ENCODE assay signal across 8 cellular contexts in the genomic region with DNA sequence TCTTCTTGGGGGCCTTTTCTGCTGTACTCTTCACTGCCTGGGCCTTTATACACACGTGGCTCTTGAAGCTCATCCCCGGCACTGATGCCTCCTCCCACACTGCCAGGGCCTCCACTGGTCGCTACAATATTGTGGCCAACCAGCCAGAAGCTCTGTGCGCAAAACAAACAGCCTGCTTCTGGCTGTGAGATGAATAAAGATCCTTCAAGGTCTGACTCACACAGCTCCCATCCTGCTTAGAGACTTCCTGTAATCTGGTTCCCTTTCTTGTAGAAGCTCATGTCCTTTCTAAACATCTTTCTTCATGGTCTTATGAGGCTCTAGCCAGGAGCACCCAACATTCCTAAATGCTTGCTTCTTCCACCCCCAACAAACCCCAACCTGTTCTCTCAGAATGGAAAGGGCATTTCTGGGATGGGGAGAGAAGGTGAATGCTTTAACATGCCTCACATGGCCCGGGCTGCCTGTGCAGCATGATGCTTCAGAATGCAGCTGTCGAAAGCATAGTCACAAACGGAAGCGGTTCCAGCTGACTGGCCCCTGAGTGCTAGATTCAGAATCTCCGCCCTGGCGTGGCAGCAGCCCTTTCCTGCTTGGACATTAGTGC. TPM values are rescaled to one million over a fixed set of nuclear protein-coding genes. Genes with fewer than 3 reads are reported as not detected.
A peak's percentile ranks its signal among the peaks of the same experiment; 100 is the strongest.
DNase-seq lines count a peak whose midpoint lies in the region; ATAC-seq and TF ChIP-seq lines count a peak whose summit lies in the region.

No MANE protein-coding gene starts in this region.

- DNase-seq in DND-41 (no peak), coronary artery (ENCODE audit: low spot score) (no peak), transverse colon (peak; percentile 58)
- no peak for DNase-seq in NK-92 treated with Interleukin-12 subunit alpha and Interleukin-12 subunit beta, amount 100 ng/mL, for 24 hours (lab: John Stamatoyannopoulos, UW)

- in situ Hi-C loops in transverse colon (cut with MboI; ENCODE audit: low pct_ligation_motif_present in 1 of 4, low pct_unique_long_range_greater_than_20kb in 1 of 4, low sequenced_read_pairs in 3 of 4): no loop called here

- H3K9ac ChIP-seq in DND-41 (ENCODE audit: low read depth, low read length): no peak overlapping the region
- no peak overlapping the region for H3K9ac ChIP-seq in mucosa of rectum (ENCODE audit: low read depth in 1 of 2, low read length in 2 of 2)

- H4K20me1 ChIP-seq in DND-41 (ENCODE audit: insufficient read depth, low read length): no peaks in the 10 kb centered on the region

- peak; percentile 24 for TF ChIP-seq EP300 in transverse colon (IDR thresholded peaks at IDR 0.05; ENCODE audit: low read depth)

- ATAC-seq in DND-41 (ENCODE audit: insufficient read depth, low read depth): peak; percentile 48
- ATAC-seq in GM19351 (IDR thresholded peaks at IDR 0.05; ENCODE audit: unreplicated experiment): peak; percentile 93
- ATAC-seq in HG03378 (IDR thresholded peaks at IDR 0.05; ENCODE audit: unreplicated experiment): peak; percentile 94
- peak; percentile 93 for ATAC-seq in SK-N-SH treated with all-trans-retinoic acid at 6 μM for 48 hours

- H3K9me3 ChIP-seq in DND-41 (ENCODE audit: insufficient read depth, low read length, severe bottlenecking): no peaks in the 10 kb centered on the region
- no peaks in the 10 kb centered on the region for H3K9me3 ChIP-seq in mucosa of rectum (ENCODE audit: control insufficient read depth in 2 of 2, low read length in 2 of 2)
- no peaks in the 10 kb centered on the region for H3K9me3 ChIP-seq in transverse colon

- TF ChIP-seq CTCF in DND-41 (IDR thresholded peaks at IDR 0.05; ENCODE audit: borderline replicate concordance, extremely low read depth, low read length, poor library complexity, severe bottlenecking) (no peak), coronary artery (IDR thresholded peaks at IDR 0.05) (no peak), transverse colon (IDR thresholded peaks at IDR 0.05) (no peak)

- no peaks in the 10 kb centered on the region for H3K4me1 ChIP-seq in DND-41 (ENCODE audit: insufficient read depth, low read length)
- peaks cover 6 to 7% of the 10 kb centered on the region in 2 donors for H3K4me1 ChIP-seq in mucosa of rectum (ENCODE audit: control insufficient read depth in 2 of 2, insufficient read depth in 2 of 2, low read length in 2 of 2)
- peaks cover 25 to 67% (median 44%) of the 10 kb centered on the region in 4 donors for H3K4me1 ChIP-seq in transverse colon

- peaks cover 16% of the 10 kb centered on the region for H3K27me3 ChIP-seq in DND-41 (ENCODE audit: insufficient read depth, low read length, poor library complexity)
- H3K27me3 ChIP-seq in mucosa of rectum (ENCODE audit: control insufficient read depth in 2 of 2, insufficient read depth in 2 of 2, low read length in 2 of 2): no peaks in the 10 kb centered on the region
- H3K27me3 ChIP-seq in transverse colon: no peaks in the 10 kb centered on the region

- no peak overlapping the region for H2AFZ ChIP-seq in DND-41 (ENCODE audit: low read depth, low read length)

- no peaks in the 10 kb centered on the region for H3K79me2 ChIP-seq in DND-41 (ENCODE audit: insufficient read depth, low read length)

- H3K27ac ChIP-seq in DND-41 (ENCODE audit: low read length) (no peak overlapping the region), coronary artery (peak overlapping the region; percentile 79 to 94), mucosa of rectum (ENCODE audit: low read depth in 2 of 2, low read length in 2 of 2) (peak overlapping the region; percentile 33 to 61), transverse colon (peak overlapping the region; percentile 77 to 95 (median 87))

- no peak for TF ChIP-seq POLR2A in transverse colon (IDR thresholded peaks at IDR 0.05)

- WGBS in transverse colon (ENCODE audit: low coverage in 1 of 2), 2 donors: 33 to 36% methylated on average over 1 to 10 of the region's 10 CpGs

- H3K4me3 ChIP-seq in DND-41 (ENCODE audit: low read depth in 1 of 2, low read length in 2 of 2): no peak overlapping the region
- peak overlapping the region; percentile 29 for H3K4me3 ChIP-seq in coronary artery
- no peak overlapping the region for H3K4me3 ChIP-seq in mucosa of rectum (ENCODE audit: low read length in 2 of 2)
- no peak overlapping the region for H3K4me3 ChIP-seq in transverse colon

- H3K36me3 ChIP-seq in DND-41 (ENCODE audit: insufficient read depth, low read length) (no peaks in the 10 kb centered on the region), mucosa of rectum (ENCODE audit: control insufficient read depth in 2 of 2, insufficient read depth in 2 of 2, low read length in 2 of 2) (no peaks in the 10 kb centered on the region), transverse colon (no peaks in the 10 kb centered on the region)

- intact Hi-C loops in transverse colon (cut with DNase I; ENCODE audit: low total_unique reads): no loop called here

- H3K4me2 ChIP-seq in DND-41 (ENCODE audit: insufficient read depth, low read length): no peak overlapping the region

TF ChIP-seq in SK-N-SH treated with all-trans-retinoic acid at 6 μM for 48 hours, 23 proteins besides CTCF, POLR2A, EP300 and RAD21:
- no peak for TF ChIP-seq TOX (CRISPR knock-in tag; IDR thresholded peaks at IDR 0.05; ENCODE audit: borderline replicate concordance)
- TF ChIP-seq BACH2 (CRISPR knock-in tag; IDR thresholded peaks at IDR 0.05; ENCODE audit: borderline replicate concordance): no peak
- no peak for TF ChIP-seq OSR1 (CRISPR knock-in tag; IDR thresholded peaks at IDR 0.05)
- TF ChIP-seq, protein P1, sequence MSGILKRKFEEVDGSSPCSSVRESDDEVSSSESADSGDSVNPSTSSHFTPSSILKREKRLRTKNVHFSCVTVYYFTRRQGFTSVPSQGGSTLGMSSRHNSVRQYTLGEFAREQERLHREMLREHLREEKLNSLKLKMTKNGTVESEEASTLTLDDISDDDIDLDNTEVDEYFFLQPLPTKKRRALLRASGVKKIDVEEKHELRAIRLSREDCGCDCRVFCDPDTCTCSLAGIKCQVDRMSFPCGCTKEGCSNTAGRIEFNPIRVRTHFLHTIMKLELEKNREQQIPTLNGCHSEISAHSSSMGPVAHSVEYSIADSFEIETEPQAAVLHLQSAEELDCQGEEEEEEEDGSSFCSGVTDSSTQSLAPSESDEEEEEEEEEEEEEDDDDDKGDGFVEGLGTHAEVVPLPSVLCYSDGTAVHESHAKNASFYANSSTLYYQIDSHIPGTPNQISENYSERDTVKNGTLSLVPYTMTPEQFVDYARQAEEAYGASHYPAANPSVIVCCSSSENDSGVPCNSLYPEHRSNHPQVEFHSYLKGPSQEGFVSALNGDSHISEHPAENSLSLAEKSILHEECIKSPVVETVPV (CRISPR knock-in tag; IDR thresholded peaks at IDR 0.05): no peak
- TF ChIP-seq ZNF8 (CRISPR knock-in tag; IDR thresholded peaks at IDR 0.05): no peak
- TF ChIP-seq ZNF70 (CRISPR knock-in tag; IDR thresholded peaks at IDR 0.05): no peak
- TF ChIP-seq ZFP30 (CRISPR knock-in tag; IDR thresholded peaks at IDR 0.05): no peak
- no peak for TF ChIP-seq ZFP3 (CRISPR knock-in tag; IDR thresholded peaks at IDR 0.05)
- TF ChIP-seq, protein P2, sequence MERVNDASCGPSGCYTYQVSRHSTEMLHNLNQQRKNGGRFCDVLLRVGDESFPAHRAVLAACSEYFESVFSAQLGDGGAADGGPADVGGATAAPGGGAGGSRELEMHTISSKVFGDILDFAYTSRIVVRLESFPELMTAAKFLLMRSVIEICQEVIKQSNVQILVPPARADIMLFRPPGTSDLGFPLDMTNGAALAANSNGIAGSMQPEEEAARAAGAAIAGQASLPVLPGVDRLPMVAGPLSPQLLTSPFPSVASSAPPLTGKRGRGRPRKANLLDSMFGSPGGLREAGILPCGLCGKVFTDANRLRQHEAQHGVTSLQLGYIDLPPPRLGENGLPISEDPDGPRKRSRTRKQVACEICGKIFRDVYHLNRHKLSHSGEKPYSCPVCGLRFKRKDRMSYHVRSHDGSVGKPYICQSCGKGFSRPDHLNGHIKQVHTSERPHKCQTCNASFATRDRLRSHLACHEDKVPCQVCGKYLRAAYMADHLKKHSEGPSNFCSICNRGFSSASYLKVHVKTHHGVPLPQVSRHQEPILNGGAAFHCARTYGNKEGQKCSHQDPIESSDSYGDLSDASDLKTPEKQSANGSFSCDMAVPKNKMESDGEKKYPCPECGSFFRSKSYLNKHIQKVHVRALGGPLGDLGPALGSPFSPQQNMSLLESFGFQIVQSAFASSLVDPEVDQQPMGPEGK (CRISPR knock-in tag; IDR thresholded peaks at IDR 0.05; ENCODE audit: borderline replicate concordance): no peak
- TF ChIP-seq TCF4 (CRISPR knock-in tag; IDR thresholded peaks at IDR 0.05; ENCODE audit: borderline replicate concordance): no peak
- no peak for TF ChIP-seq ARNTL (CRISPR knock-in tag; IDR thresholded peaks at IDR 0.05; ENCODE audit: borderline replicate concordance, low read depth)

RNA-seq across cellular contexts. Expression of a gene that starts 24.6 kb away (rescaled TPM):
- total RNA-seq in transverse colon: 100 to 1,000 TPM in 1 of 4 donors, 10 to 100 TPM in 3; 35.1 to 146 (median 63.9) TPM
